18 cellular contexts compared by ENCODE assay signal in genomic region chr5:79111387-79111959, GRCh38. TPM values are rescaled to one million over a fixed set of nuclear protein-coding genes. Genes with fewer than 3 reads are reported as not detected.
DNase-seq lines count a peak whose midpoint lies in the region; ATAC-seq, FAIRE-seq and TF ChIP-seq lines count a peak whose summit lies in the region.
"Had no signal": no experiment of that assay in that cellular context is flagged by ENCODE, and none has a peak within 500 bp of the region (broad histone marks: within the 10 kb centered on the region; RNA-seq: fewer than 3 reads in every experiment).

Gene BHMT, plus strand, starts transcription at chr5:79111809. Its CDS starts 77 bp downstream, at chr5:79111886.

- H3K4me2 ChIP-seq in A549, result peak within 1 kb of the TSS; percentile 58

- H3K36me3 Mint-ChIP-seq in nephron (ENCODE audit: low read depth), result peaks cover 3% of the 10 kb centered on the region

- POLR2A ChIA-PET in A549 (lab: Yijun Ruan, JAX), result no interaction called here

- no peak for TF ChIP-seq EP300 in A549 (IDR thresholded peaks at IDR 0.05)

- H3K4me1 ChIP-seq in A549, result no peaks in the 10 kb centered on the region
- no peaks in the 10 kb centered on the region for H3K4me1 ChIP-seq in NT2/D1 (ENCODE audit: insufficient read depth, insufficient read length)
- no peaks in the 10 kb centered on the region for H3K4me1 ChIP-seq in iPS-18a (ENCODE audit: control insufficient read depth, low read depth, low read length)

- H3K4me3 Mint-ChIP-seq in nephron, result peak within 1 kb of the TSS; percentile 72 to 84 (median 78)
- H3K4me3 Mint-ChIP-seq: activated CD4-positive, alpha-beta memory T cell treated with anti-CD3 and anti-CD28 coated beads, Interleukin-2, amount 10 ng/mL, durations not matched to agents 7 days and 5 days; activated T-helper 1 cell treated with anti-CD3 and anti-CD28 coated beads, Interleukin-12 subunit alpha, Interleukin-12 subunit beta, Interleukin-2, Interleukin-4 antibody, amounts not matched to agents 30 ng/mL and 10 ng/mL and 1 ng/mL, durations not matched to agents 14 hours and 24 hours and 36 hours; dendritic cell treated with granulocyte-macrophage colony-stimulating factor and Interleukin-4, amounts not matched to agents 40 ng/mL and 50 ng/mL, for 4 days; neural crest cell had no signal

- H3K27me3 ChIP-seq in NT2/D1 (ENCODE audit: insufficient read depth, insufficient read length) (peaks cover 39% of the 10 kb centered on the region), iPS-18a (ENCODE audit: control insufficient read depth, insufficient read depth, low read length) (peaks cover 42% of the 10 kb centered on the region), dorsolateral prefrontal cortex (peaks cover 0 to 31% (median 16%) of the 10 kb centered on the region in 45 donors)

- FAIRE-seq in A549 (lab: Jason Lieb, UNC), result no peak
- FAIRE-seq: islet of Langerhans had no signal

- H3K27ac ChIP-seq in A549, result no peak within 1 kb of the TSS
- no peak within 1 kb of the TSS for H3K27ac ChIP-seq in iPS-18a (ENCODE audit: low read length)
- H3K27ac ChIP-seq in dorsolateral prefrontal cortex, result no peak within 1 kb of the TSS

- no peak within 1 kb of the TSS for H3K27ac Mint-ChIP-seq in nephron
- H3K27ac Mint-ChIP-seq: activated CD4-positive, alpha-beta memory T cell treated with anti-CD3 and anti-CD28 coated beads, Interleukin-2, amount 10 ng/mL, durations not matched to agents 7 days and 5 days; activated T-helper 1 cell treated with anti-CD3 and anti-CD28 coated beads, Interleukin-12 subunit alpha, Interleukin-12 subunit beta, Interleukin-2, Interleukin-4 antibody, amounts not matched to agents 30 ng/mL and 10 ng/mL and 1 ng/mL, durations not matched to agents 14 hours and 24 hours and 36 hours; dendritic cell treated with granulocyte-macrophage colony-stimulating factor and Interleukin-4, amounts not matched to agents 40 ng/mL and 50 ng/mL, for 4 days; stimulated activated naive CD8-positive, alpha-beta T cell treated with anti-CD3 and anti-CD28 coated beads, Interleukin-15, amount 100 ng/mL, for 72 hours had no signal

- TF ChIP-seq CTCF in A549 (IDR thresholded peaks at IDR 0.05) (no peak), nephron (IDR thresholded peaks at IDR 0.05; ENCODE audit: unreplicated experiment in 3 of 3) (no peak), dorsolateral prefrontal cortex (IDR thresholded peaks at IDR 0.05 in 54 of 56, conservative IDR thresholded peaks at IDR 0.05 in 2 of 56; ENCODE audit: low read depth in 1 of 56, partially characterized antibody in 56 of 56) (no peak)

- 83% methylated on average over 31 of the region's 32 CpGs for WGBS in A549 (ENCODE audit: missing lambda C conversion rate)

- CTCF ChIA-PET in A549 (lab: Yijun Ruan, JAX), result no interaction called here

- no peak within 1 kb of the TSS for H3K4me3 ChIP-seq in A549
- peak within 1 kb of the TSS; percentile 51 for H3K4me3 ChIP-seq in NT2/D1 (ENCODE audit: insufficient read length, low read depth)
- peak within 1 kb of the TSS; percentile 62 for H3K4me3 ChIP-seq in iPS-18a (ENCODE audit: low read length)
- peak within 1 kb of the TSS in 21 of 59 donors; percentile 11 to 51 (median 32) for H3K4me3 ChIP-seq in dorsolateral prefrontal cortex

- peak within 1 kb of the TSS; percentile 61 for H3K9ac ChIP-seq in NT2/D1 (ENCODE audit: insufficient read length, low read depth)
- H3K9ac ChIP-seq in iPS-18a (ENCODE audit: low read length), result peak within 1 kb of the TSS; percentile 2

- TF ChIP-seq POLR2A in A549 (IDR thresholded peaks at IDR 0.05; ENCODE audit: low read length), result no peak

- intact Hi-C loops in dorsolateral prefrontal cortex (cut with DNase I), result no loop called here

- H3K4me1 Mint-ChIP-seq in nephron, result no peaks in the 10 kb centered on the region

- H3K27me3 Mint-ChIP-seq in nephron (ENCODE audit: low read depth), result peaks cover 90% of the 10 kb centered on the region

- ATAC-seq in A549 (no peak; a peak in 1 of 6 replicates), HG03457 (IDR thresholded peaks at IDR 0.05; ENCODE audit: unreplicated experiment) (no peak)

- H3K9me3 Mint-ChIP-seq in nephron, result no peaks in the 10 kb centered on the region
- H3K9me3 Mint-ChIP-seq: activated CD4-positive, alpha-beta memory T cell treated with anti-CD3 and anti-CD28 coated beads, Interleukin-2, amount 10 ng/mL, durations not matched to agents 7 days and 5 days; activated T-helper 1 cell treated with anti-CD3 and anti-CD28 coated beads, Interleukin-12 subunit alpha, Interleukin-12 subunit beta, Interleukin-2, Interleukin-4 antibody, amounts not matched to agents 30 ng/mL and 10 ng/mL and 1 ng/mL, durations not matched to agents 14 hours and 24 hours and 36 hours; dendritic cell treated with granulocyte-macrophage colony-stimulating factor and Interleukin-4, amounts not matched to agents 40 ng/mL and 50 ng/mL, for 4 days; neural crest cell; stimulated activated naive CD8-positive, alpha-beta T cell treated with anti-CD3 and anti-CD28 coated beads, Interleukin-15, amount 100 ng/mL, for 72 hours had no signal

- H3K36me3 ChIP-seq in NT2/D1 (ENCODE audit: insufficient read depth, insufficient read length, low read length), result no peaks in the 10 kb centered on the region
- H3K36me3 ChIP-seq in iPS-18a (ENCODE audit: control insufficient read depth, low read depth, low read length), result no peaks in the 10 kb centered on the region

- no peak for TF ChIP-seq RAD21 in A549 (conservative IDR thresholded peaks at IDR 0.05 in 1 of 2, IDR thresholded peaks at IDR 0.05 in 1 of 2)

- DNase-seq in A549 (ENCODE audit: low read depth in 1 of 2, low spot score in 1 of 2) (no peak), NT2/D1 (ENCODE audit: low read depth, low spot score) (no peak), NK-92 (lab: John Stamatoyannopoulos, UW; ENCODE audit: unreplicated experiment) (no peak), dorsolateral prefrontal cortex (no peak)
- no peak for DNase-seq in stimulated activated CD4-positive, alpha-beta T cell treated with anti-CD3 and anti-CD28 coated beads, Interleukin-2, amount 100 ng/mL, for 24 hours
- DNase-seq: activated CD4-positive, alpha-beta memory T cell treated with anti-CD3 and anti-CD28 coated beads, Interleukin-2, amount 10 ng/mL, durations not matched to agents 7 days and 5 days; amniotic stem cell; MV-4-11; SIG-M5; stimulated activated naive CD8-positive, alpha-beta T cell treated with anti-CD3 and anti-CD28 coated beads, Interleukin-15, amount 100 ng/mL, for 72 hours; T-helper 9 cell had no signal

- no peaks in the 10 kb centered on the region for H3K9me3 ChIP-seq in A549
- H3K9me3 ChIP-seq in NT2/D1 (ENCODE audit: insufficient read depth, low read length), result no peaks in the 10 kb centered on the region
- H3K9me3 ChIP-seq in iPS-18a (ENCODE audit: control insufficient read depth, low read depth, low read length), result no peaks in the 10 kb centered on the region

TF ChIP-seq in A549, 52 proteins besides CTCF, POLR2A, EP300 and RAD21:
- TF ChIP-seq TP53 (CRISPR knock-in tag; IDR thresholded peaks at IDR 0.05), result no peak
- TF ChIP-seq ZNF302 (CRISPR knock-in tag; IDR thresholded peaks at IDR 0.05), result no peak
- no peak for TF ChIP-seq ZSCAN20 (CRISPR knock-in tag; IDR thresholded peaks at IDR 0.05)
- TF ChIP-seq HOXA7 (CRISPR knock-in tag; IDR thresholded peaks at IDR 0.05), result no peak
- TF ChIP-seq RNF2 (IDR thresholded peaks at IDR 0.05; ENCODE audit: borderline replicate concordance, low read depth), result no peak
- TF ChIP-seq HES2 (IDR thresholded peaks at IDR 0.05), result no peak
- no peak for TF ChIP-seq USF2 (IDR thresholded peaks at IDR 0.05)
- no peak for TF ChIP-seq CHD2 (IDR thresholded peaks at IDR 0.05; ENCODE audit: low read length, partially characterized antibody)
- TF ChIP-seq HDAC2 (IDR thresholded peaks at IDR 0.05), result no peak
- no peak for TF ChIP-seq FOXS1 (CRISPR knock-in tag; IDR thresholded peaks at IDR 0.05)

RNA-seq across cellular contexts. Expression of gene BHMT, which starts in this region (rescaled TPM):
- polyA plus RNA-seq in A549 (2011; rRNA removed), result not detected in 2 replicates
- not detected in 2 replicates for polyA plus RNA-seq in A549 (2012; cell fraction: cytosol; rRNA removed)
- polyA plus RNA-seq in A549 (2012; cell fraction: nucleus; rRNA removed), result not detected in 2 replicates
- not detected in 3 replicates for polyA plus RNA-seq in A549 (2017; fragmentation: RNase III; extraction: RNeasy Plus Mini Kit Qiagen cat#74134 plus additional on column Dnase treatment)
- not detected in 2 replicates for polyA minus RNA-seq in A549 (2011; rRNA and poly(A)+ RNA removed)
- 1 to 10 TPM in 81 of 120 experiments, under 1 TPM in 36, not detected in 3; 0.24 to 5.1 (median 1.4) TPM for total RNA-seq in dorsolateral prefrontal cortex
- total RNA-seq: activated CD4-positive, alpha-beta memory T cell treated with anti-CD3 and anti-CD28 coated beads, Interleukin-2, amount 10 ng/mL, durations not matched to agents 7 days and 5 days; activated T-helper 1 cell treated with anti-CD3 and anti-CD28 coated beads, Interleukin-12 subunit alpha, Interleukin-12 subunit beta, Interleukin-2, Interleukin-4 antibody, amounts not matched to agents 30 ng/mL and 10 ng/mL and 1 ng/mL, durations not matched to agents 14 hours and 24 hours and 36 hours; neural crest cell had no signal
